Comparison of ENCODE assay signal across 10 cellular contexts in the genomic region with DNA sequence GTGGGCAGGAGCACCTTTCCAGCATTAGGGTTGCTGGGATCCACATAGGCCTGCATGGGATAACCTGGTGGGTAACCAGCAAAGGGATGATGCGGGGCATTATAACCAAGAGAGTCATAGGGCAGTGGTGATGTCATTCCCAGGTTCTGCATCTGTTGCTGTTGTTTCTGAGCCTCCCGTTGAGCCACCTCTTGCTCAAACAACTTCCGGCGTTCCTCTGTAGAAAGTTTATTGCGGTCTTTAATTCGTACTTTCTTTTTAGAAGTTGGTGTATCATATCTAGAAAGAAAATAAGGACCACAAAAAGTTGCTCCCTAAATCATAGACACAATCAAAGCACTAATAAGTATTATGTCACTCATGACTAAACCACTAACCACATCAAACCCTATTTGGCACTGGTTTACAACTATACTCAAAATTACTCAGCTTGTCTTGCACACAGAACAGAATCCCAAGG.
DNase-seq lines count a peak whose midpoint lies in the region; ATAC-seq and TF ChIP-seq lines count a peak whose summit lies in the region.
"Had no signal": no experiment of that assay in that cellular context is flagged by ENCODE, and none has a peak within 500 bp of the region (broad histone marks: within the 10 kb centered on the region; RNA-seq: fewer than 3 reads in every experiment).

No MANE protein-coding gene starts in this region.

- CTCF ChIA-PET in activated CD8-positive, alpha-beta T cell treated with anti-CD3 and anti-CD28 coated beads, Interleukin-2, amount 10 ng/mL, durations not matched to agents 7 days and 5 days (lab: Charles Lee), result interaction anchor here (1.8 kb wide), 1 partner anchor 134 kb away, joined by 4 read pairs; no protein-coding TSS in a partner anchor

- peaks cover 39% of the 10 kb centered on the region for H3K4me1 Mint-ChIP-seq in activated CD8-positive, alpha-beta T cell treated with anti-CD3 and anti-CD28 coated beads, Interleukin-2, amount 10 ng/mL, durations not matched to agents 7 days and 5 days (ENCODE audit: low read depth)
- peaks cover 45% of the 10 kb centered on the region for H3K4me1 Mint-ChIP-seq in central memory CD8-positive, alpha-beta T cell

- TF ChIP-seq CTCF in GM13976 (IDR thresholded peaks at IDR 0.05; ENCODE audit: borderline replicate concordance, control extremely low read depth, extremely low read depth, insufficient read depth, missing control alignments) (no peak), ascending aorta (IDR thresholded peaks at IDR 0.05) (no peak)

- no peaks in the 10 kb centered on the region for H3K27me3 ChIP-seq in ascending aorta

- no peaks in the 10 kb centered on the region for H3K9me3 Mint-ChIP-seq in activated CD8-positive, alpha-beta T cell treated with anti-CD3 and anti-CD28 coated beads, Interleukin-2, amount 10 ng/mL, durations not matched to agents 7 days and 5 days (ENCODE audit: insufficient read depth)
- H3K9me3 Mint-ChIP-seq in central memory CD8-positive, alpha-beta T cell, result no peaks in the 10 kb centered on the region

- peaks cover 0 to 3% of the 10 kb centered on the region in 2 donors for H3K4me1 ChIP-seq in ascending aorta

- in situ Hi-C loops in GM13976 (cut with MboI; ENCODE audit: low sequenced_read_pairs, unreplicated experiment), result no loop called here

- H3K36me3 Mint-ChIP-seq in activated CD8-positive, alpha-beta T cell treated with anti-CD3 and anti-CD28 coated beads, Interleukin-2, amount 10 ng/mL, durations not matched to agents 7 days and 5 days (ENCODE audit: low read depth), result peaks cover 48% of the 10 kb centered on the region
- H3K36me3 Mint-ChIP-seq in central memory CD8-positive, alpha-beta T cell (ENCODE audit: insufficient read depth), result peaks cover 41% of the 10 kb centered on the region

- H3K4me3 Mint-ChIP-seq in activated CD8-positive, alpha-beta T cell treated with anti-CD3 and anti-CD28 coated beads, Interleukin-2, amount 10 ng/mL, durations not matched to agents 7 days and 5 days, result no peak overlapping the region
- H3K4me3 Mint-ChIP-seq in central memory CD8-positive, alpha-beta T cell, result no peak overlapping the region

- H3K27ac Mint-ChIP-seq in activated CD8-positive, alpha-beta T cell treated with anti-CD3 and anti-CD28 coated beads, Interleukin-2, amount 10 ng/mL, durations not matched to agents 7 days and 5 days, result peak overlapping the region; percentile 72
- peak overlapping the region; percentile 92 for H3K27ac Mint-ChIP-seq in central memory CD8-positive, alpha-beta T cell (ENCODE audit: low read depth)

- H3K4me3 ChIP-seq in ascending aorta, result no peak overlapping the region

- POLR2A ChIA-PET in activated CD8-positive, alpha-beta T cell treated with anti-CD3 and anti-CD28 coated beads, Interleukin-2, amount 10 ng/mL, durations not matched to agents 7 days and 5 days (lab: Charles Lee), result no interaction called here

- intact Hi-C loops in ascending aorta (cut with DNase I), result no loop called here

- H3K9me3 ChIP-seq in ascending aorta, result no peaks in the 10 kb centered on the region

- DNase-seq in GM13976 (ENCODE audit: low spot score) (peak; percentile 25), GOT3 (lab: John Stamatoyannopoulos, UW) (no peak), ascending aorta (ENCODE audit: low spot score in 2 of 2) (no peak), NCI-H524 (lab: John Stamatoyannopoulos, UW) (no peak), NCI-H1048 (lab: John Stamatoyannopoulos, UW) (no peak)
- peak; percentile 66 for DNase-seq in activated CD8-positive, alpha-beta T cell treated with anti-CD3 and anti-CD28 coated beads, Interleukin-2, amount 10 ng/mL, durations not matched to agents 7 days and 5 days
- DNase-seq in central memory CD8-positive, alpha-beta T cell (ENCODE audit: low spot score in 2 of 2), result peak; percentile 28 to 64
- DNase-seq in stimulated activated CD4-positive, alpha-beta T cell treated with anti-CD3 and anti-CD28 coated beads, Interleukin-2, amount 100 ng/mL, for 48 hours, result peak; percentile 26 to 34
- DNase-seq: Kasumi-1, mesenchymal stem cell had no signal

- H3K27ac ChIP-seq in ascending aorta, result no peak overlapping the region

- H3K27me3 Mint-ChIP-seq in activated CD8-positive, alpha-beta T cell treated with anti-CD3 and anti-CD28 coated beads, Interleukin-2, amount 10 ng/mL, durations not matched to agents 7 days and 5 days (ENCODE audit: low read depth), result no peaks in the 10 kb centered on the region
- no peaks in the 10 kb centered on the region for H3K27me3 Mint-ChIP-seq in central memory CD8-positive, alpha-beta T cell

- H3K36me3 ChIP-seq in ascending aorta, result peaks cover 11 to 28% of the 10 kb centered on the region in 2 donors

- peak; percentile 78 for ATAC-seq in activated CD8-positive, alpha-beta T cell treated with anti-CD3 and anti-CD28 coated beads, Interleukin-2, amount 10 ng/mL, durations not matched to agents 7 days and 5 days
- ATAC-seq in central memory CD8-positive, alpha-beta T cell (replicated peaks; ENCODE audit: extremely low read depth, poor library complexity, severe bottlenecking), result peak; percentile 90

Comparison
In these comparisons a context has a peak if more than half of its experiments do, and no peak if none do; other contexts are left out.
1. DNase-seq: peak in GM13976 (single experiment), activated CD8-positive, alpha-beta T cell treated with anti-CD3 and anti-CD28 coated beads, Interleukin-2, amount 10 ng/mL, durations not matched to agents 7 days and 5 days (single experiment), central memory CD8-positive, alpha-beta T cell (2 of 2) and stimulated activated CD4-positive, alpha-beta T cell treated with anti-CD3 and anti-CD28 coated beads, Interleukin-2, amount 100 ng/mL, for 48 hours (2 of 2); none in GOT3 (single experiment), ascending aorta (0 of 2), NCI-H524 (0 of 2) and NCI-H1048 (single experiment).